Comparison of ENCODE assay signal across 8 cellular contexts in the genomic region with DNA sequence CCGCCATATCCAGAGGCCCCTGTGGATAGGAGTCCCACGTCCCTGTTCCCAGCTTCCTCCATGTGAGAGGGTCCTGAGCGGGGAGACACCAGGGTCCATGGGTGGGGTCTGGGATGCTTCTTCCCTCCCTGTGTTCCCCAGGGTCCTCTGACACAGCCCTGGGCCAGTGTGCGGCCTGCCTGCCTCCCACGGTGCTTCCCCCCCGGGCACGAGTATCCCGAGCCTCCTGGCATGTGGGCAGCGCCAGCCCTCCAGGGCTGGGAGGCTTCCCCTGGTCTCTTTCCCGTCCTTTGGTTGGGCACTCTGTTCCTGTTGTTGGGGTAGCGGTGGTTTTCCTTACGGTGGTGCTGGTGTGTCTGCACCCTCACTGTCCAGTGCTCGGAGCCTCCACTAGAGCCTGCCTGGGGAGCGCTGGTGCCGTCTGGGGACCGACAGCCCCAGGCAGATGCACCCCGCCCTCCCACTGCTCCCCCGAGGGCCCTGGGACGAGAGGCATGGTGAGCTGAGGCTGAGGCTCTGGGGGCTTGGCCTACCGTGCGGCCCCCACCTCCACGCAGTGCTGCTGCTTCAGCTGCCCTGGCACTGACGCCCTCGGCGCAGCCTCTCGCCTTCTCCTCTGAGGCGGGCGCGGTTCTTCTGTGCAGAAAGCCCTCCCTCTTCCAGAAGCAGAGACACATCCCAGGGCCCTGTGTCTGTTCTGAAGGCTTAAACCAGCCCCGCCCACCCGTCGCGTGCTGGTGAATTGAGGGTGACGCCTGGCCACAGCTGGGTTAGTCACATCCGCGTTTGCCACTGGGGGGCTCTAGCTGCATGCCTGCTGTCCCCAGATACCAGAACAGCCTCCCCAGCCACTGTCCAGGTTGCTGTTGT. TPM values are rescaled to one million over a fixed set of nuclear protein-coding genes. Genes with fewer than 3 reads are reported as not detected.
DNase-seq lines count a peak whose midpoint lies in the region; ATAC-seq and TF ChIP-seq lines count a peak whose summit lies in the region.

No MANE protein-coding gene starts in this region.

- CTCF ChIA-PET in RWPE1 (lab: Yijun Ruan, JAX): interaction anchor here (0.8 kb wide), 1 partner anchor 67 kb away, joined by 3 read pairs; no protein-coding TSS in a partner anchor

- POLR2A ChIA-PET in RWPE1 (lab: Yijun Ruan, JAX; ENCODE audit: low non-redundant PET): no interaction called here

- no peaks in the 10 kb centered on the region for H3K9me3 ChIP-seq in gastroesophageal sphincter

- no peak for TF ChIP-seq EP300 in gastroesophageal sphincter (IDR thresholded peaks at IDR 0.05)

- H3K36me3 ChIP-seq in gastroesophageal sphincter: peaks cover 0 to 100% of the 10 kb centered on the region in 2 donors

- peak; percentile 79 for ATAC-seq in gastroesophageal sphincter

- H3K27ac ChIP-seq in RWPE1 (peak overlapping the region; percentile 54), gastroesophageal sphincter (no peak overlapping the region), substantia nigra (ENCODE audit: low read depth, low read length, poor library complexity, severe bottlenecking) (no peak overlapping the region)

- no peak for TF ChIP-seq POLR2A in gastroesophageal sphincter (IDR thresholded peaks at IDR 0.05)

- 48% methylated on average over 11 of the region's 36 CpGs; no CpG with 5 or more reads in 1 of the 2 donors for WGBS in gastroesophageal sphincter (ENCODE audit: low coverage in 1 of 2), 2 donors

- DNase-seq in GM12865 (ENCODE audit: low read depth): peak; percentile 51
- no peak for DNase-seq in RWPE1 (ENCODE audit: low spot score)
- DNase-seq in smooth muscle cell of the brain vasculature (ENCODE audit: low read depth, low spot score): peak; percentile 32
- no peak for DNase-seq in substantia nigra (lab: John Stamatoyannopoulos, UW)
- no peak for DNase-seq in KG1 (lab: John Stamatoyannopoulos, UW)
- DNase-seq in C1 segment of cervical spinal cord (lab: John Stamatoyannopoulos, UW): no peak
- DNase-seq in stimulated activated CD4-positive, alpha-beta T cell treated with anti-CD3 and anti-CD28 coated beads, Interleukin-2, amount 100 ng/mL, for 24 hours: no peak

- H3K27me3 ChIP-seq in gastroesophageal sphincter: no peaks in the 10 kb centered on the region

- no peak for TF ChIP-seq CTCF in GM12865 (IDR thresholded peaks at IDR 0.05; ENCODE audit: insufficient read depth, low read depth, low read length, missing control alignments)
- TF ChIP-seq CTCF in RWPE1 (conservative IDR thresholded peaks at IDR 0.05; ENCODE audit: low read depth): no peak
- peak in 1 of 4 experiments; percentile 20 for TF ChIP-seq CTCF in gastroesophageal sphincter (IDR thresholded peaks at IDR 0.05)

- H3K4me3 ChIP-seq in GM12865 (ENCODE audit: low read depth, low read length) (no peak overlapping the region), gastroesophageal sphincter (no peak overlapping the region)

- peaks cover 0 to 15% (median 9%) of the 10 kb centered on the region in 3 donors for H3K4me1 ChIP-seq in gastroesophageal sphincter

RNA-seq across cellular contexts. Expression of gene PLEKHJ1, which starts 27.9 kb away (rescaled TPM):
- 10 to 100 TPM; 41.6 to 56.7 (median 51.7) TPM for total RNA-seq in gastroesophageal sphincter

RNA-seq across cellular contexts. Expression of gene SF3A2, which starts 28.4 kb away (rescaled TPM):
- 10 to 100 TPM; 27.5 to 40.3 (median 37.4) TPM for total RNA-seq in gastroesophageal sphincter

RNA-seq across cellular contexts. Expression of gene AMH, which starts 40.9 kb away (rescaled TPM):
- total RNA-seq in gastroesophageal sphincter: 1 to 10 TPM in 1 of 4 donors, under 1 TPM in 3; 0.23 to 1.2 (median 0.47) TPM

RNA-seq across cellular contexts. Expression of gene DOT1L, which starts 44.5 kb away (rescaled TPM):
- total RNA-seq in gastroesophageal sphincter: 10 to 100 TPM in 2 of 4 donors, 1 to 10 TPM in 2; 4.4 to 12.8 (median 10.2) TPM

RNA-seq across cellular contexts. Expression of gene JSRP1, which starts 48.0 kb away (rescaled TPM):
- total RNA-seq in gastroesophageal sphincter: under 1 TPM in 1 of 4 donors, not detected in 3; 0.37 TPM

Comparison
In these comparisons a context has a peak if more than half of its experiments do, and no peak if none do; other contexts are left out.
1. DNase-seq: peak in GM12865 (single experiment) and smooth muscle cell of the brain vasculature (single experiment); none in RWPE1 (single experiment), substantia nigra (0 of 49), KG1 (single experiment), C1 segment of cervical spinal cord (0 of 14) and stimulated activated CD4-positive, alpha-beta T cell treated with anti-CD3 and anti-CD28 coated beads, Interleukin-2, amount 100 ng/mL, for 24 hours (0 of 2).